ENCODE assay signal across 11 cellular contexts in genomic region chr10:79229081-79229541, GRCh38.
DNase-seq lines count a peak whose midpoint lies in the region; ATAC-seq and TF ChIP-seq lines count a peak whose summit lies in the region.
"Had no signal": no experiment of that assay in that cellular context is flagged by ENCODE, and none has a peak within 500 bp of the region (broad histone marks: within the 10 kb centered on the region; RNA-seq: fewer than 3 reads in every experiment).

No MANE protein-coding gene starts in this region.

- H3K4me1 Mint-ChIP-seq in activated T-helper 17 cell treated with anti-CD3 and anti-CD28 coated beads, Interleukin-2, amount 50 U/mL, for 72 hours: peaks cover 7% of the 10 kb centered on the region
- peaks cover 19% of the 10 kb centered on the region for H3K4me1 Mint-ChIP-seq in mesothelial cell of epicardium

- H3K4me3 Mint-ChIP-seq in activated T-helper 17 cell treated with anti-CD3 and anti-CD28 coated beads, Interleukin-2, amount 50 U/mL, for 72 hours: no peak overlapping the region
- H3K4me3 Mint-ChIP-seq in mesothelial cell of epicardium: no peak overlapping the region
- H3K4me3 Mint-ChIP-seq: CD4-positive, CD25-positive, alpha-beta regulatory T cell had no signal

- H3K9me3 Mint-ChIP-seq in activated T-helper 17 cell treated with anti-CD3 and anti-CD28 coated beads, Interleukin-2, amount 50 U/mL, for 72 hours: no peaks in the 10 kb centered on the region
- no peaks in the 10 kb centered on the region for H3K9me3 Mint-ChIP-seq in mesothelial cell of epicardium

- TF ChIP-seq CTCF in mesothelial cell of epicardium (IDR thresholded peaks at IDR 0.05; ENCODE audit: unreplicated experiment): no peak

- H3K27me3 Mint-ChIP-seq in activated T-helper 17 cell treated with anti-CD3 and anti-CD28 coated beads, Interleukin-2, amount 50 U/mL, for 72 hours: no peaks in the 10 kb centered on the region
- no peaks in the 10 kb centered on the region for H3K27me3 Mint-ChIP-seq in mesothelial cell of epicardium (ENCODE audit: low read depth)
- H3K27me3 Mint-ChIP-seq: CD4-positive, CD25-positive, alpha-beta regulatory T cell had no signal

- no peak for ATAC-seq in activated T-helper 17 cell treated with anti-CD3 and anti-CD28 coated beads, Interleukin-2, amount 50 U/mL, for 72 hours (replicated peaks)
- ATAC-seq in HG03460 (IDR thresholded peaks at IDR 0.05; ENCODE audit: unreplicated experiment) (no peak), GM21723 (IDR thresholded peaks at IDR 0.05; ENCODE audit: unreplicated experiment) (no peak), HG03159 (IDR thresholded peaks at IDR 0.05; ENCODE audit: unreplicated experiment) (no peak)
- ATAC-seq: HCT116, right lobe of liver had no signal

- H3K27ac Mint-ChIP-seq in activated T-helper 17 cell treated with anti-CD3 and anti-CD28 coated beads, Interleukin-2, amount 50 U/mL, for 72 hours: peak overlapping the region; percentile 13
- peak overlapping the region; percentile 80 for H3K27ac Mint-ChIP-seq in mesothelial cell of epicardium
- H3K27ac Mint-ChIP-seq: CD4-positive, CD25-positive, alpha-beta regulatory T cell had no signal

- DNase-seq in DMS 273 (lab: John Stamatoyannopoulos, UW; ENCODE audit: unreplicated experiment): peak; percentile 78
- peak; percentile 58 for DNase-seq in NCI-H1694 treated with DMSO at 0.1 percent for 48 hours (lab: John Stamatoyannopoulos, UW)
- no peak for DNase-seq in mesothelial cell of epicardium (ENCODE audit: low spot score in 2 of 2, unreplicated experiment in 2 of 2)
- no peak for DNase-seq in glomerular visceral epithelial cell (ENCODE audit: extremely low spot score)
- DNase-seq: CD4-positive, CD25-positive, alpha-beta regulatory T cell; right lobe of liver had no signal

- H3K36me3 Mint-ChIP-seq in activated T-helper 17 cell treated with anti-CD3 and anti-CD28 coated beads, Interleukin-2, amount 50 U/mL, for 72 hours (ENCODE audit: low read depth): no peaks in the 10 kb centered on the region
- H3K36me3 Mint-ChIP-seq in mesothelial cell of epicardium: peaks cover 27% of the 10 kb centered on the region

Comparison
In these comparisons a context has a peak if more than half of its experiments do, and no peak if none do; other contexts are left out.
1. DNase-seq: peak in DMS 273 (single experiment) and NCI-H1694 treated with DMSO at 0.1 percent for 48 hours (single experiment); none in mesothelial cell of epicardium (0 of 2) and glomerular visceral epithelial cell (single experiment).